ENCODE assay signal across 21 cellular contexts in genomic region chr5:180781900-180782326, GRCh38. TPM values are rescaled to one million over a fixed set of nuclear protein-coding genes. Genes with fewer than 3 reads are reported as not detected.
"Had no signal": no experiment of that assay in that cellular context is flagged by ENCODE, and none has a peak within 500 bp of the region (broad histone marks: within the 10 kb centered on the region; RNA-seq: fewer than 3 reads in every experiment).

No MANE protein-coding gene starts in this region.

RNA-seq across cellular contexts. Expression of gene OR2Y1, which starts 42.1 kb away (rescaled TPM):
- total RNA-seq: kidney; left colon; left lung; liver; lower lobe of right lung; mammary epithelial cell; mucosa of gallbladder; naive thymus-derived CD8-positive, alpha-beta T cell; occipital lobe; osteocyte; posterior vena cava; psoas muscle; sigmoid colon; spleen; temporal lobe; tibial nerve; ureter; uterus had no signal
- polyA plus RNA-seq: immature natural killer cell; liver; mammary epithelial cell; naive thymus-derived CD8-positive, alpha-beta T cell; psoas muscle; sigmoid colon; small intestine; spleen; thymus had no signal
